ENCODE assay signal across 8 cellular contexts in genomic region chr15:77071338-77072223, GRCh38. TPM values are rescaled to one million over a fixed set of nuclear protein-coding genes. Genes with fewer than 3 reads are reported as not detected.
DNase-seq lines count a peak whose midpoint lies in the region; ATAC-seq, FAIRE-seq and TF ChIP-seq lines count a peak whose summit lies in the region.

No MANE protein-coding gene starts in this region.

- DNase-seq in AG04449 (ENCODE audit: low read depth, low spot score) (no peak), K562 (ENCODE audit: extremely low read depth in 1 of 4, low spot score in 3 of 4) (no peak), natural killer cell (no peak), SIG-M5 (lab: John Stamatoyannopoulos, UW) (no peak), testis (no peak)
- no peak for DNase-seq in activated effector memory CD4-positive, alpha-beta T cell treated with anti-CD3 and anti-CD28 coated beads, Interleukin-2, amount 50 U/mL, for 16 hours

- ATAC-seq in K562 (no peak), natural killer cell (no peak), GM21367 (IDR thresholded peaks at IDR 0.05; ENCODE audit: unreplicated experiment) (no peak)

- H4K20me1 ChIP-seq in K562 (replicated peaks; ENCODE audit: control insufficient read depth, insufficient read depth, low read length): 0 out of 2 replicates have a peak, but pooled peaks cover 9% of the 10 kb centered on the region

- POLR2A ChIA-PET in AG04449 (lab: Yijun Ruan, JAX) (interaction anchor here (0.6 to 0.7 kb wide), 3 partner anchors 31 to 457 kb away, joined by 3 read pairs; no protein-coding TSS in a partner anchor), K562 (lab: Yijun Ruan, JAX) (interaction anchor here (0.6 to 1.4 kb wide), 4 partner anchors 13 to 92 kb away, joined by 3 to 5 read pairs (median 3); no protein-coding TSS in a partner anchor)

- in situ Hi-C loops in K562 (cut with MboI): no loop called here

- H3K27ac ChIP-seq in HUES64 (ENCODE audit: low read depth, low read length): no peak overlapping the region
- no peak overlapping the region for H3K27ac ChIP-seq in K562 (ENCODE audit: extremely low read depth, low read depth, low read length)
- no peak overlapping the region for H3K27ac ChIP-seq in testis

- H3K4me1 ChIP-seq in HUES64 (ENCODE audit: insufficient read depth, low read length): peaks cover 14% of the 10 kb centered on the region
- peaks cover 11 to 33% of the 10 kb centered on the region in 2 experiments for H3K4me1 ChIP-seq in K562 (replicated peaks in 1 of 2; ENCODE audit: control insufficient read depth in 2 of 2, insufficient read depth in 2 of 2, low read length in 2 of 2)
- H3K4me1 ChIP-seq in testis: peaks cover 17% of the 10 kb centered on the region

- peak overlapping the region; percentile 95 for H3K9ac ChIP-seq in HUES64 (ENCODE audit: low read depth, low read length)
- peak overlapping the region; percentile 32 to 97; a peak in 3 of 4 replicates for H3K9ac ChIP-seq in K562 (ENCODE audit: insufficient read depth in 1 of 2, low read depth in 2 of 2, low read length in 2 of 2)

- peaks cover 36 to 37% of the 10 kb centered on the region in 2 donors for H3K4me1 Mint-ChIP-seq in natural killer cell

- no peak for TF ChIP-seq EP300 in K562 (IDR thresholded peaks at IDR 0.05; ENCODE audit: low read length)

- H3K36me3 ChIP-seq in HUES64 (ENCODE audit: insufficient read depth, low read length) (peaks cover 7% of the 10 kb centered on the region; the same call in 1 of the 2 replicates), K562 (ENCODE audit: control insufficient read depth, insufficient read depth, low read length) (peaks cover 8% of the 10 kb centered on the region; the same call in 1 of the 3 replicates), testis (ENCODE audit: low read depth, missing control alignments) (no peaks in the 10 kb centered on the region)

- TF ChIP-seq CTCF in AG04449 (IDR thresholded peaks at IDR 0.05; ENCODE audit: insufficient read depth, low read length, missing control alignments): no peak
- TF ChIP-seq CTCF in K562 (IDR thresholded peaks at IDR 0.05 in 2 of 3, conservative IDR thresholded peaks at IDR 0.05 in 1 of 3; ENCODE audit: insufficient read depth in 2 of 3, low read depth in 1 of 3, low read length in 3 of 3): no peak
- TF ChIP-seq CTCF in natural killer cell (IDR thresholded peaks at IDR 0.05): no peak
- no peak for TF ChIP-seq CTCF in testis (IDR thresholded peaks at IDR 0.05)

- H3K4me3 Mint-ChIP-seq in natural killer cell: peak overlapping the region; percentile 82

- 91% methylated on average over 15 of the region's 15 CpGs for WGBS in HUES64
- 37% methylated on average over 15 of the region's 15 CpGs for WGBS in K562 (ENCODE audit: insufficient coverage, low coverage, missing lambda C conversion rate)
- 63 to 77% methylated on average over 15 of the region's 15 CpGs for WGBS in testis, 2 donors

- no TSS peak for BruUV-seq in K562 (replicated peaks; lab: Mats Ljungman, UMichigan)

- H3K9me3 ChIP-seq in HUES64 (ENCODE audit: insufficient read depth, low read depth, low read length) (no peaks in the 10 kb centered on the region), K562 (replicated peaks; ENCODE audit: control insufficient read depth, insufficient read depth, low read depth, low read length) (no peaks in the 10 kb centered on the region), testis (no peaks in the 10 kb centered on the region)

- H3K27me3 Mint-ChIP-seq in natural killer cell (ENCODE audit: low read depth in 2 of 2): no peaks in the 10 kb centered on the region

- H2AFZ ChIP-seq in K562 (ENCODE audit: low read depth, low read length): peak overlapping the region; percentile 92

- TF ChIP-seq POLR2A in K562 (conservative IDR thresholded peaks at IDR 0.05) (no peak), testis (IDR thresholded peaks at IDR 0.05) (no peak)

- H3K27ac Mint-ChIP-seq in natural killer cell: peak overlapping the region; percentile 65 to 90

- intact Hi-C loops in K562 (cut with micrococcal nuclease): no loop called here
- intact Hi-C loops in natural killer cell (cut with micrococcal nuclease): loop anchor here (2.0 to 5.0 kb wide), 3 partner anchors 31 to 141 kb away; partner anchors contain the start of gene RCN2
- intact Hi-C loops in testis (cut with DNase I; ENCODE audit: low total_unique reads): no loop called here

- H3K4me2 ChIP-seq in K562 (ENCODE audit: insufficient read depth, low read length): peak overlapping the region; percentile 84

- CTCF ChIA-PET in AG04449 (lab: Yijun Ruan, JAX) (no interaction called here), K562 (lab: Yijun Ruan, JAX; ENCODE audit: low intra/inter-chr PET ratio) (no interaction called here)

- H3K9me1 ChIP-seq in K562 (ENCODE audit: control insufficient read depth, insufficient read depth, low read length): peaks cover 5% of the 10 kb centered on the region

- H3K36me3 Mint-ChIP-seq in natural killer cell: no peaks in the 10 kb centered on the region

- no peak for FAIRE-seq in K562 (lab: Jason Lieb, UNC)

- TF ChIP-seq RAD21 in K562 (CRISPR knock-in tag; conservative IDR thresholded peaks at IDR 0.05 in 1 of 2, IDR thresholded peaks at IDR 0.05 in 1 of 2): no peak

- no peaks in the 10 kb centered on the region for H3K9me3 Mint-ChIP-seq in natural killer cell

- peaks cover 7% of the 10 kb centered on the region for H3K27me3 ChIP-seq in HUES64 (ENCODE audit: insufficient read depth, low read length)
- H3K27me3 ChIP-seq in K562 (ENCODE audit: control insufficient read depth in 2 of 2, insufficient read depth in 2 of 2, low read length in 2 of 2): peaks cover 13 to 28% of the 10 kb centered on the region in 2 experiments; a peak in 4 of 5 replicates
- H3K27me3 ChIP-seq in testis: no peaks in the 10 kb centered on the region

- peaks cover 37% of the 10 kb centered on the region for H3K79me2 ChIP-seq in K562 (ENCODE audit: control insufficient read depth, insufficient read depth, low read length)

- H3K4me3 ChIP-seq in AG04449 (ENCODE audit: low read depth, low read length) (peak overlapping the region; percentile 9; the same call in 1 of the 2 replicates), HUES64 (ENCODE audit: low read length) (peak overlapping the region; percentile 92), K562 (no peak overlapping the region; the same call in 1 of the 2 replicates), testis (peak overlapping the region in 1 of 2 donors; percentile 60)

TF ChIP-seq in K562, 482 proteins besides CTCF, POLR2A, EP300 and RAD21 (continues in another document):
- TF ChIP-seq SMARCB1 (IDR thresholded peaks at IDR 0.05; ENCODE audit: insufficient read length, low read depth): no peak
- TF ChIP-seq PKNOX1 (IDR thresholded peaks at IDR 0.05): no peak
- TF ChIP-seq CHCHD3 (CRISPR knock-in tag; IDR thresholded peaks at IDR 0.05): no peak
- TF ChIP-seq C11orf30 (IDR thresholded peaks at IDR 0.05; ENCODE audit: low read depth): no peak
- no peak for TF ChIP-seq ZNF699 (CRISPR knock-in tag; IDR thresholded peaks at IDR 0.05; ENCODE audit: insufficient replicate concordance)
- TF ChIP-seq ZNF780A (CRISPR knock-in tag; IDR thresholded peaks at IDR 0.05): no peak
- TF ChIP-seq CEBPG (CRISPR knock-in tag; IDR thresholded peaks at IDR 0.05): no peak
- peak in 1 of 2 experiments; percentile 37; a peak in 1 of 4 replicates for TF ChIP-seq CEBPG (tag; conservative IDR thresholded peaks at IDR 0.05 in 1 of 2, IDR thresholded peaks at IDR 0.05 in 1 of 2)
- peak; percentile 15; the same call in 1 of the 2 replicates for TF ChIP-seq HMBOX1 (IDR thresholded peaks at IDR 0.05)

RNA-seq across cellular contexts. Expression of gene TSPAN3, which starts 0.7 kb away (rescaled TPM):
- 96.7 TPM for polyA plus RNA-seq in HUES64 (2013, experiment 1 of 2)
- 110 TPM for polyA plus RNA-seq in HUES64 (2013, experiment 2 of 2)
- 90.2 and 103 TPM in 2 replicates for total RNA-seq in K562 (2011; cell fraction: chromatin; rRNA removed; ENCODE audit: low replicate concordance)
- 110 and 114 TPM in 2 replicates for total RNA-seq in K562 (2011; cell fraction: nucleolus; rRNA removed)
- 163 and 180 TPM in 2 replicates for total RNA-seq in K562 (2011; cell fraction: nucleoplasm; rRNA removed)
- total RNA-seq in K562 (2014; rRNA removed) (48.5 and 51.8 TPM in 2 replicates), K562 (2014; rRNA removed; fragmentation: Illumina TruSeq; extraction: Trizol) (71.1 and 79.7 TPM in 2 replicates), K562 (2015; rRNA removed; fragmentation: Illumina TruSeq; extraction: Trizol) (69.0 and 71.4 TPM in 2 replicates), K562 (2021) (57.8 and 67.0 TPM in 2 replicates), natural killer cell (10 to 100 TPM; 18.7 to 37.4 (median 29.9) TPM), testis (100 to 1,000 TPM; 223 to 226 TPM)
- polyA plus RNA-seq in K562 (2011; rRNA removed) (116 and 144 TPM in 2 replicates), K562 (2014; fragmentation: Illumina TruSeq; extraction: Trizol) (60.7 and 72.8 TPM in 2 replicates), K562 (2014; fragmentation: Nextera tagmentation; extraction: Ambion mirVana) (10 to 100 TPM; 14.3 to 21.2 TPM), K562 (2014; rRNA removed) (66.8 and 82.4 TPM in 2 replicates), testis (ENCODE audit: insufficient read depth, low read depth, low replicate concordance) (197 TPM)
- 118 and 156 TPM in 2 replicates for polyA plus RNA-seq in K562 (2011; cell fraction: cytosol; rRNA removed)
- 51.9 and 77.1 TPM in 2 replicates for polyA plus RNA-seq in K562 (2011; cell fraction: nucleus; rRNA removed)
- 61.0 and 74.1 TPM in 2 replicates for polyA plus RNA-seq in K562 (2012)
- polyA minus RNA-seq in K562 (2011; rRNA and poly(A)+ RNA removed): 132 and 154 TPM in 2 replicates
- polyA minus RNA-seq in K562 (2011; cell fraction: cytosol; rRNA and poly(A)+ RNA removed): 51.4 and 59.6 TPM in 2 replicates
- polyA minus RNA-seq in K562 (2011; cell fraction: nucleus; rRNA and poly(A)+ RNA removed): 12.3 and 25.8 TPM in 2 replicates
